In the genomic region with DNA sequence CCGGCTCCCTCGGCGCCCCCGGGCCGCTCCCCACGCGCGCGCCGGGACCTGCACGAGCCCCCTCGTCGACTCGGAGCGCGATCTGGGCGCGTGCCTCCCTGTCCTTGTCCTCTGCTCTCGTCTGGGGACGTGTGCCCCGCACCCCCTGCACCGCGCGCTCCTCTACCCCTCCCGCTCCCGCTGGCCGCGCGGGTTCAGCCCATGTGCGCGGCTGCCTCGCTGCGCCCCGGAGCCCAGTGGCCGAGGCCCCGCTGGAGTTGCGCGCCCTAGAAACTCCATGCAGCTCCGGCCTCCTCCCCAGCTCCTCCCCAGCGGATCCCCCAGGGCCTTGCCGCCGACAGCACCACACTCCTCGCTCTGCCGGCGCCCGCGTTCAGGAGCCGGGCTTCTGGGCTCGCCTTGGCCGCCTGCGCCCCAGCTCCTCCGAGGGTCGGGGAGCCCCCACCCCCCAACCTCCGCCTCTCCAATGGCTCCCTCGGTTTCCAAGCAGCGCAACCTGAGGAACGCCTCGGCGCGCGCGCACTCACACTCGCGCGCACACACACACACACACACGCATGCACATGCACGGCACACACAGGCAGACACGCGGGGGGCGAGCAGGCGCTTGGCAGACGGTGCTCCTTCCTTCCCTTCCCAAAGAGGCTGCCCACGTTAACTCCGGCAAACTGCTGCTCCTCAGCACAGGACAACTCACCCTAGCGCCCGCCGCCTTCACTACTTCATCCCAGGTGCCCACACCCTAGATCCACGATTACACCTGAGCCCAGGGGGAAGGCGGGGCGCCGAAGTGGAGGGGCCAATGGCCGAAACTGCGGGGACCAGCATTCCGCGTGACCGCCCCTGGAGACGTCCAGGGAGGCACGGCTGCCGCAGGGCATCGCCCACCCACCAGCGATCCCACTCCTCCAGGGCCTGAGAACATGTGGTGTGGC, we compare ENCODE assay signal across 12 cellular contexts.
DNase-seq lines count a peak whose midpoint lies in the region; ATAC-seq, FAIRE-seq and TF ChIP-seq lines count a peak whose summit lies in the region.
"Had no signal": no experiment of that assay in that cellular context is flagged by ENCODE, and none has a peak within 500 bp of the region (broad histone marks: within the 10 kb centered on the region; RNA-seq: fewer than 3 reads in every experiment).

No MANE protein-coding gene starts in this region.

- H3K36me3 Mint-ChIP-seq in progenitor cell of endocrine pancreas (ENCODE audit: insufficient read depth) = peaks cover 5% of the 10 kb centered on the region
- no peaks in the 10 kb centered on the region for H3K36me3 Mint-ChIP-seq in CD8-positive, alpha-beta memory T cell

- H3K4me3 ChIP-seq in CD8-positive, alpha-beta memory T cell (ENCODE audit: low read length) = no peak overlapping the region
- H3K4me3 ChIP-seq: lower lobe of right lung had no signal

- peak overlapping the region; percentile 74 for H3K4me3 Mint-ChIP-seq in progenitor cell of endocrine pancreas (ENCODE audit: low read depth)
- H3K4me3 Mint-ChIP-seq in CD8-positive, alpha-beta memory T cell = no peak overlapping the region

- DNase-seq in NCI-H524 (lab: John Stamatoyannopoulos, UW) (peak; percentile 35 to 60), NCI-H524 treated with DMSO at 0.1 percent for 48 hours (lab: John Stamatoyannopoulos, UW) (no peak), NCI-H69 (lab: John Stamatoyannopoulos, UW) (peak; percentile 81), frontal cortex (ENCODE audit: low spot score in 2 of 2) (peak; percentile 36 to 49), progenitor cell of endocrine pancreas (ENCODE audit: low spot score, unreplicated experiment) (no peak), midbrain (lab: John Stamatoyannopoulos, UW) (no peak)
- DNase-seq in CD8-positive, alpha-beta memory T cell = no peak
- DNase-seq: foreskin fibroblast, lower lobe of right lung had no signal

- no peak for FAIRE-seq in frontal cortex (lab: Jason Lieb, UNC)
- FAIRE-seq: A204.1, D721Med had no signal

- H3K36me3 ChIP-seq in CD8-positive, alpha-beta memory T cell (ENCODE audit: insufficient read depth, low read length) = no peaks in the 10 kb centered on the region
- H3K36me3 ChIP-seq: lower lobe of right lung had no signal

- no peak for ATAC-seq in HG02571 (IDR thresholded peaks at IDR 0.05; ENCODE audit: unreplicated experiment)

- CTCF ChIA-PET in CD8-positive, alpha-beta memory T cell (lab: Charles Lee) = no interaction called here

- no peaks in the 10 kb centered on the region for H3K9me3 ChIP-seq in CD8-positive, alpha-beta memory T cell (ENCODE audit: low read length)
- H3K9me3 ChIP-seq: lower lobe of right lung had no signal

- peaks cover 78% of the 10 kb centered on the region for H3K27me3 Mint-ChIP-seq in progenitor cell of endocrine pancreas
- H3K27me3 Mint-ChIP-seq in CD8-positive, alpha-beta memory T cell = peaks cover 16 to 18% of the 10 kb centered on the region in 2 donors

- POLR2A ChIA-PET in CD8-positive, alpha-beta memory T cell (lab: Charles Lee) = no interaction called here

- no peaks in the 10 kb centered on the region for H3K4me1 ChIP-seq in CD8-positive, alpha-beta memory T cell (ENCODE audit: insufficient read depth, low read length)
- H3K4me1 ChIP-seq: lower lobe of right lung had no signal

- H3K27ac Mint-ChIP-seq in progenitor cell of endocrine pancreas = peak overlapping the region; percentile 30
- H3K27ac Mint-ChIP-seq in CD8-positive, alpha-beta memory T cell = no peak overlapping the region

- H3K9me3 Mint-ChIP-seq in progenitor cell of endocrine pancreas (ENCODE audit: low read depth) = peaks cover 7% of the 10 kb centered on the region
- H3K9me3 Mint-ChIP-seq in CD8-positive, alpha-beta memory T cell = peaks cover 6 to 17% (median 12%) of the 10 kb centered on the region in 5 donors

- no peak overlapping the region for H3K27ac ChIP-seq in CD8-positive, alpha-beta memory T cell (ENCODE audit: low read depth, low read length)
- H3K27ac ChIP-seq: lower lobe of right lung had no signal

- no peak for TF ChIP-seq CTCF in progenitor cell of endocrine pancreas (IDR thresholded peaks at IDR 0.05; ENCODE audit: unreplicated experiment)

- no peaks in the 10 kb centered on the region for H3K27me3 ChIP-seq in CD8-positive, alpha-beta memory T cell (ENCODE audit: insufficient read depth, low read length, poor library complexity, severe bottlenecking)

- H3K4me1 Mint-ChIP-seq in progenitor cell of endocrine pancreas (ENCODE audit: low read depth) = peaks cover 4% of the 10 kb centered on the region
- no peaks in the 10 kb centered on the region for H3K4me1 Mint-ChIP-seq in CD8-positive, alpha-beta memory T cell

Comparison
In these comparisons a context has a peak if more than half of its experiments do, and no peak if none do; other contexts are left out.
1. DNase-seq: peak in NCI-H524 (2 of 2), NCI-H69 (single experiment) and frontal cortex (2 of 2); none in NCI-H524 treated with DMSO at 0.1 percent for 48 hours (single experiment), progenitor cell of endocrine pancreas (single experiment), midbrain (single experiment) and CD8-positive, alpha-beta memory T cell (0 of 5).